8 cellular contexts compared by ENCODE assay signal in genomic region chr11:113401718-113402117, GRCh38. TPM values are rescaled to one million over a fixed set of nuclear protein-coding genes. Genes with fewer than 3 reads are reported as not detected.
DNase-seq lines count a peak whose midpoint lies in the region; ATAC-seq, FAIRE-seq and TF ChIP-seq lines count a peak whose summit lies in the region.

No MANE protein-coding gene starts in this region.

- 0 to 12% (median 8%) methylated on average over 2 of the region's 2 CpGs for WGBS in small intestine, 3 donors

- TF ChIP-seq CTCF in foreskin fibroblast (IDR thresholded peaks at IDR 0.05; ENCODE audit: low read depth, low read length) (no peak), OCI-LY7 (conservative IDR thresholded peaks at IDR 0.05; ENCODE audit: low read length) (no peak)

- H3K27ac Mint-ChIP-seq in activated CD8-positive, alpha-beta memory T cell treated with anti-CD3 and anti-CD28 coated beads, Interleukin-2, amount 10 ng/mL, durations not matched to agents 7 days and 5 days = no peak overlapping the region

- H3K27me3 ChIP-seq in small intestine (ENCODE audit: control insufficient read depth in 2 of 2, insufficient read depth in 2 of 2, low read length in 2 of 2) = no peaks in the 10 kb centered on the region

- H3K36me3 ChIP-seq in small intestine (ENCODE audit: control insufficient read depth in 2 of 2, insufficient read depth in 2 of 2, low read length in 2 of 2) (no peaks in the 10 kb centered on the region), OCI-LY7 (ENCODE audit: insufficient read depth, low read length) (no peaks in the 10 kb centered on the region)

- no peak overlapping the region for H2AFZ ChIP-seq in OCI-LY7 (ENCODE audit: low read length)

- H3K27ac ChIP-seq in small intestine (ENCODE audit: low read depth in 1 of 2, low read length in 1 of 2) (no peak overlapping the region), OCI-LY7 (ENCODE audit: low read depth, low read length, poor library complexity, severe bottlenecking) (no peak overlapping the region)

- no peak overlapping the region for H3K4me2 ChIP-seq in OCI-LY7 (ENCODE audit: low read length)

- no peak overlapping the region for H3K4me3 Mint-ChIP-seq in activated CD8-positive, alpha-beta memory T cell treated with anti-CD3 and anti-CD28 coated beads, Interleukin-2, amount 10 ng/mL, durations not matched to agents 7 days and 5 days

- H3K79me2 ChIP-seq in OCI-LY7 (ENCODE audit: insufficient read depth, low read depth, low read length) = no peaks in the 10 kb centered on the region

- CTCF ChIA-PET in OCI-LY7 (lab: Charles Lee; ENCODE audit: unreplicated experiment) = no interaction called here
- CTCF ChIA-PET in activated CD8-positive, alpha-beta memory T cell treated with anti-CD3 and anti-CD28 coated beads, Interleukin-2, amount 10 ng/mL, durations not matched to agents 7 days and 5 days (lab: Charles Lee) = no interaction called here

- POLR2A ChIA-PET in OCI-LY7 (lab: Charles Lee) = interaction anchor here (0.9 kb wide), 1 partner anchor 8 kb away, joined by 3 read pairs; no protein-coding TSS in a partner anchor

- no TSS peak for BruUV-seq in OCI-LY7 (replicated peaks; lab: Mats Ljungman, UMichigan)

- H3K9me3 ChIP-seq in small intestine (ENCODE audit: control insufficient read depth, low read depth) = no peaks in the 10 kb centered on the region
- H3K9me3 ChIP-seq in OCI-LY7 (ENCODE audit: low read length) = no peaks in the 10 kb centered on the region

- ATAC-seq in HG02884 (IDR thresholded peaks at IDR 0.05; ENCODE audit: unreplicated experiment) = no peak
- no peak for ATAC-seq in GM21529 (IDR thresholded peaks at IDR 0.05; ENCODE audit: unreplicated experiment)
- no peak for ATAC-seq in activated CD8-positive, alpha-beta memory T cell treated with anti-CD3 and anti-CD28 coated beads, Interleukin-2, amount 10 ng/mL, durations not matched to agents 7 days and 5 days

- no peaks in the 10 kb centered on the region for H3K9me2 ChIP-seq in OCI-LY7 (ENCODE audit: insufficient read depth, low read length)

- no peaks in the 10 kb centered on the region for H3K36me3 Mint-ChIP-seq in activated CD8-positive, alpha-beta memory T cell treated with anti-CD3 and anti-CD28 coated beads, Interleukin-2, amount 10 ng/mL, durations not matched to agents 7 days and 5 days

- no peak for FAIRE-seq in small intestine (lab: Jason Lieb, UNC)

- DNase-seq in HPDE6-E6E7 (ENCODE audit: extremely low spot score) (peak; percentile 94), NCI-H69 (lab: John Stamatoyannopoulos, UW) (peak; percentile 99), foreskin fibroblast (peak; percentile 21 to 47), small intestine (peak; percentile 69), OCI-LY7 (ENCODE audit: low spot score) (no peak)
- no peak for DNase-seq in activated CD8-positive, alpha-beta memory T cell treated with anti-CD3 and anti-CD28 coated beads, Interleukin-2, amount 10 ng/mL, durations not matched to agents 7 days and 5 days

- peaks cover 8% of the 10 kb centered on the region for H3K27me3 Mint-ChIP-seq in activated CD8-positive, alpha-beta memory T cell treated with anti-CD3 and anti-CD28 coated beads, Interleukin-2, amount 10 ng/mL, durations not matched to agents 7 days and 5 days

- H3K4me3 ChIP-seq in foreskin fibroblast (ENCODE audit: low read depth in 1 of 2, low read length in 2 of 2) (no peak overlapping the region), small intestine (ENCODE audit: low read depth in 1 of 2, low read length in 2 of 2) (no peak overlapping the region), OCI-LY7 (ENCODE audit: low read depth, low read length, poor library complexity, severe bottlenecking) (no peak overlapping the region)

- H4K20me1 ChIP-seq in OCI-LY7 (ENCODE audit: insufficient read depth, low read length) = no peaks in the 10 kb centered on the region

- intact Hi-C loops in OCI-LY7 (cut with micrococcal nuclease; ENCODE audit: unreplicated experiment) = no loop called here

- no peaks in the 10 kb centered on the region for H3K4me1 Mint-ChIP-seq in activated CD8-positive, alpha-beta memory T cell treated with anti-CD3 and anti-CD28 coated beads, Interleukin-2, amount 10 ng/mL, durations not matched to agents 7 days and 5 days

- H3K9me3 Mint-ChIP-seq in activated CD8-positive, alpha-beta memory T cell treated with anti-CD3 and anti-CD28 coated beads, Interleukin-2, amount 10 ng/mL, durations not matched to agents 7 days and 5 days (ENCODE audit: low read depth) = no peaks in the 10 kb centered on the region

- no peaks in the 10 kb centered on the region for H3K4me1 ChIP-seq in small intestine (ENCODE audit: control insufficient read depth in 2 of 2, insufficient read depth in 1 of 2, low read depth in 1 of 2, low read length in 1 of 2)
- H3K4me1 ChIP-seq in OCI-LY7 (ENCODE audit: insufficient read depth, low read length, poor library complexity, severe bottlenecking) = no peaks in the 10 kb centered on the region

RNA-seq across cellular contexts. Expression of gene ANKK1, which starts 14.1 kb away (rescaled TPM):
- polyA plus RNA-seq in small intestine = under 1 TPM in 2 of 3 donors, not detected in 1; 0.18 to 0.22 TPM
- not detected in 2 replicates for total RNA-seq in OCI-LY7 (2014; rRNA removed; shearing (Covaris generic))
- total RNA-seq in OCI-LY7 (2022) = not detected in 2 replicates
- total RNA-seq in activated CD8-positive, alpha-beta memory T cell treated with anti-CD3 and anti-CD28 coated beads, Interleukin-2, amount 10 ng/mL, durations not matched to agents 7 days and 5 days = under 1 TPM in 1 of 2 experiments, not detected in 1; 0.29 TPM

Comparison
In these comparisons a context has a peak if more than half of its experiments do, and no peak if none do; other contexts are left out.
1. DNase-seq: peak in HPDE6-E6E7 (single experiment), NCI-H69 (single experiment), foreskin fibroblast (2 of 2) and small intestine (single experiment); none in OCI-LY7 (single experiment) and activated CD8-positive, alpha-beta memory T cell treated with anti-CD3 and anti-CD28 coated beads, Interleukin-2, amount 10 ng/mL, durations not matched to agents 7 days and 5 days (single experiment).